1 cellular context compared by ENCODE assay signal in the genomic region with DNA sequence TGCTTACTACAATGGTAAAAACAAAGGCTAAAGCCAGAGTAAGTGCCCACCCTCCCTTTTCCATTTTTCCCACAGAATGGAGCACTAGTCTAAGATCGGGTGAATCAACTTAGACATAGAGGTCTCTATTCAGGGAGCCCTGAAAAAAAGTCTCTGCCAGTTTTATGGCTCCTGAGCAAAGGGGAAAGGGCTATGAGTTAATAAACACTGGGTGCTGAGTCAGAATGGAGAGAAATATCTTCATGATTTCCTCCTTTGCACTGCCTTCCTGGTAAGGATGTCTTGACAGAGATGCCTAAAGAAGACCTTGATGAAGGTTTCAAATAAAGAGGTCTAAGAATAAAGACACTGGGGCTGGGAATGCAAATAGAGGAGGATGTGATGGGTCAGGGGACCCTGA.
TF ChIP-seq lines count a peak whose summit lies in the region.

No MANE protein-coding gene starts in this region.

TF ChIP-seq in H1, 55 proteins besides CTCF, POLR2A, EP300 and RAD21 (continued from another document):
- TF ChIP-seq TEAD4 (IDR thresholded peaks at IDR 0.05; ENCODE audit: low read depth, low read length): no peak
- TF ChIP-seq KDM4A (IDR thresholded peaks at IDR 0.05; ENCODE audit: low read depth, low read length, severe bottlenecking): no peak
- TF ChIP-seq, protein P1, sequence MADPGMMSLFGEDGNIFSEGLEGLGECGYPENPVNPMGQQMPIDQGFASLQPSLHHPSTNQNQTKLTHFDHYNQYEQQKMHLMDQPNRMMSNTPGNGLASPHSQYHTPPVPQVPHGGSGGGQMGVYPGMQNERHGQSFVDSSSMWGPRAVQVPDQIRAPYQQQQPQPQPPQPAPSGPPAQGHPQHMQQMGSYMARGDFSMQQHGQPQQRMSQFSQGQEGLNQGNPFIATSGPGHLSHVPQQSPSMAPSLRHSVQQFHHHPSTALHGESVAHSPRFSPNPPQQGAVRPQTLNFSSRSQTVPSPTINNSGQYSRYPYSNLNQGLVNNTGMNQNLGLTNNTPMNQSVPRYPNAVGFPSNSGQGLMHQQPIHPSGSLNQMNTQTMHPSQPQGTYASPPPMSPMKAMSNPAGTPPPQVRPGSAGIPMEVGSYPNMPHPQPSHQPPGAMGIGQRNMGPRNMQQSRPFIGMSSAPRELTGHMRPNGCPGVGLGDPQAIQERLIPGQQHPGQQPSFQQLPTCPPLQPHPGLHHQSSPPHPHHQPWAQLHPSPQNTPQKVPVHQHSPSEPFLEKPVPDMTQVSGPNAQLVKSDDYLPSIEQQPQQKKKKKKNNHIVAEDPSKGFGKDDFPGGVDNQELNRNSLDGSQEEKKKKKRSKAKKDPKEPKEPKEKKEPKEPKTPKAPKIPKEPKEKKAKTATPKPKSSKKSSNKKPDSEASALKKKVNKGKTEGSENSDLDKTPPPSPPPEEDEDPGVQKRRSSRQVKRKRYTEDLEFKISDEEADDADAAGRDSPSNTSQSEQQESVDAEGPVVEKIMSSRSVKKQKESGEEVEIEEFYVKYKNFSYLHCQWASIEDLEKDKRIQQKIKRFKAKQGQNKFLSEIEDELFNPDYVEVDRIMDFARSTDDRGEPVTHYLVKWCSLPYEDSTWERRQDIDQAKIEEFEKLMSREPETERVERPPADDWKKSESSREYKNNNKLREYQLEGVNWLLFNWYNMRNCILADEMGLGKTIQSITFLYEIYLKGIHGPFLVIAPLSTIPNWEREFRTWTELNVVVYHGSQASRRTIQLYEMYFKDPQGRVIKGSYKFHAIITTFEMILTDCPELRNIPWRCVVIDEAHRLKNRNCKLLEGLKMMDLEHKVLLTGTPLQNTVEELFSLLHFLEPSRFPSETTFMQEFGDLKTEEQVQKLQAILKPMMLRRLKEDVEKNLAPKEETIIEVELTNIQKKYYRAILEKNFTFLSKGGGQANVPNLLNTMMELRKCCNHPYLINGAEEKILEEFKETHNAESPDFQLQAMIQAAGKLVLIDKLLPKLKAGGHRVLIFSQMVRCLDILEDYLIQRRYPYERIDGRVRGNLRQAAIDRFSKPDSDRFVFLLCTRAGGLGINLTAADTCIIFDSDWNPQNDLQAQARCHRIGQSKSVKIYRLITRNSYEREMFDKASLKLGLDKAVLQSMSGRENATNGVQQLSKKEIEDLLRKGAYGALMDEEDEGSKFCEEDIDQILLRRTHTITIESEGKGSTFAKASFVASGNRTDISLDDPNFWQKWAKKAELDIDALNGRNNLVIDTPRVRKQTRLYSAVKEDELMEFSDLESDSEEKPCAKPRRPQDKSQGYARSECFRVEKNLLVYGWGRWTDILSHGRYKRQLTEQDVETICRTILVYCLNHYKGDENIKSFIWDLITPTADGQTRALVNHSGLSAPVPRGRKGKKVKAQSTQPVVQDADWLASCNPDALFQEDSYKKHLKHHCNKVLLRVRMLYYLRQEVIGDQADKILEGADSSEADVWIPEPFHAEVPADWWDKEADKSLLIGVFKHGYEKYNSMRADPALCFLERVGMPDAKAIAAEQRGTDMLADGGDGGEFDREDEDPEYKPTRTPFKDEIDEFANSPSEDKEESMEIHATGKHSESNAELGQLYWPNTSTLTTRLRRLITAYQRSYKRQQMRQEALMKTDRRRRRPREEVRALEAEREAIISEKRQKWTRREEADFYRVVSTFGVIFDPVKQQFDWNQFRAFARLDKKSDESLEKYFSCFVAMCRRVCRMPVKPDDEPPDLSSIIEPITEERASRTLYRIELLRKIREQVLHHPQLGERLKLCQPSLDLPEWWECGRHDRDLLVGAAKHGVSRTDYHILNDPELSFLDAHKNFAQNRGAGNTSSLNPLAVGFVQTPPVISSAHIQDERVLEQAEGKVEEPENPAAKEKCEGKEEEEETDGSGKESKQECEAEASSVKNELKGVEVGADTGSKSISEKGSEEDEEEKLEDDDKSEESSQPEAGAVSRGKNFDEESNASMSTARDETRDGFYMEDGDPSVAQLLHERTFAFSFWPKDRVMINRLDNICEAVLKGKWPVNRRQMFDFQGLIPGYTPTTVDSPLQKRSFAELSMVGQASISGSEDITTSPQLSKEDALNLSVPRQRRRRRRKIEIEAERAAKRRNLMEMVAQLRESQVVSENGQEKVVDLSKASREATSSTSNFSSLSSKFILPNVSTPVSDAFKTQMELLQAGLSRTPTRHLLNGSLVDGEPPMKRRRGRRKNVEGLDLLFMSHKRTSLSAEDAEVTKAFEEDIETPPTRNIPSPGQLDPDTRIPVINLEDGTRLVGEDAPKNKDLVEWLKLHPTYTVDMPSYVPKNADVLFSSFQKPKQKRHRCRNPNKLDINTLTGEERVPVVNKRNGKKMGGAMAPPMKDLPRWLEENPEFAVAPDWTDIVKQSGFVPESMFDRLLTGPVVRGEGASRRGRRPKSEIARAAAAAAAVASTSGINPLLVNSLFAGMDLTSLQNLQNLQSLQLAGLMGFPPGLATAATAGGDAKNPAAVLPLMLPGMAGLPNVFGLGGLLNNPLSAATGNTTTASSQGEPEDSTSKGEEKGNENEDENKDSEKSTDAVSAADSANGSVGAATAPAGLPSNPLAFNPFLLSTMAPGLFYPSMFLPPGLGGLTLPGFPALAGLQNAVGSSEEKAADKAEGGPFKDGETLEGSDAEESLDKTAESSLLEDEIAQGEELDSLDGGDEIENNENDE (IDR thresholded peaks at IDR 0.05; ENCODE audit: insufficient replicate concordance, low read length): no peak
- no peak for TF ChIP-seq CBX5 (IDR thresholded peaks at IDR 0.05; ENCODE audit: low read depth, low read length)
- TF ChIP-seq SIN3A (conservative IDR thresholded peaks at IDR 0.05 in 1 of 2, IDR thresholded peaks at IDR 0.05 in 1 of 2; ENCODE audit: low read depth in 1 of 2, low read length in 2 of 2): no peak
- no peak for TF ChIP-seq RNF2 (IDR thresholded peaks at IDR 0.05; ENCODE audit: borderline replicate concordance, low read depth, low read length, missing control alignments, poor library complexity, severe bottlenecking)
- no peak for TF ChIP-seq E2F6 (IDR thresholded peaks at IDR 0.05)
- no peak for TF ChIP-seq ATF2 (IDR thresholded peaks at IDR 0.05; ENCODE audit: low read length)
- no peak for TF ChIP-seq SP1 (IDR thresholded peaks at IDR 0.05; ENCODE audit: low read depth, low read length)
